Comparison of ENCODE assay signal across 9 cellular contexts in the genomic region with DNA sequence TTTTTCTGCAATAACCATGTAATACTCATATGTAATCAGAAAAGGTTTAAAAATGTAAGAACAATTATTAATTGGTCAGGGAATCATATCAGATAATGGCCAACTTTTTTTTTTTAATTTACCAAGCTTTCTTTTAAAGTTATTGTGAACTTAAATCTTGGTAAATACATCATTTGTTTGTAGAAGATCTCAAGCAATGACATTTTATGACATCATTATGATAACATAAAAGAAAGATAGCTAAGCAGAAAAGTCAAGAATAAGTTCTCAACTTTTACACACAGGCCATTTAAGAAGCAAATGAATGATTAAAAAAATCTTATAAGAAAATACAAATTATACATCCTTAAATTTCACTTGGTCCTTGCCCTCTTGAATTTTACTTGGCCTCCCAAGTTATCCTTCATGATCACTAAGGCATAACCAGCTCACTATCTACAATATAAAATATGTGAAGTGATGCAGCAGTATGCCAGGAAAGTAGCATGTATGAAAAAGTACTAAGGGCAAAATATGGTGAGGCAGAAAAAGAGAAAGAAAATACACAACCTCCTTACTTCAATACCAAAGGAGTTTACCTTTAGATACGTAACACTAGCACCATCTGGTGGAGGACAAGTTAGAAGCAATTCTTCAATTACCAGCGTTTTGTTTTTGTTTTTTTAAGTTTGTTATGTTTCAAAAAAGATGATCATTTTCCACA.
DNase-seq lines count a peak whose midpoint lies in the region; ATAC-seq and TF ChIP-seq lines count a peak whose summit lies in the region.
"Had no signal": no experiment of that assay in that cellular context is flagged by ENCODE, and none has a peak within 500 bp of the region (broad histone marks: within the 10 kb centered on the region; RNA-seq: fewer than 3 reads in every experiment).

No MANE protein-coding gene starts in this region.

- H3K9me3 Mint-ChIP-seq in osteocyte (ENCODE audit: unreplicated experiment): no peaks in the 10 kb centered on the region
- H3K9me3 Mint-ChIP-seq: central memory CD8-positive, alpha-beta T cell had no signal

- TF ChIP-seq POLR2A in heart left ventricle (IDR thresholded peaks at IDR 0.05) (no peak), esophagus squamous epithelium (IDR thresholded peaks at IDR 0.05) (no peak)

- H3K9me3 ChIP-seq in heart left ventricle (no peaks in the 10 kb centered on the region), right cardiac atrium (ENCODE audit: control insufficient read depth, low read length) (no peaks in the 10 kb centered on the region), esophagus squamous epithelium (no peaks in the 10 kb centered on the region)

- H3K27ac ChIP-seq in heart left ventricle (no peak overlapping the region), right cardiac atrium (ENCODE audit: low read length) (no peak overlapping the region), esophagus squamous epithelium (no peak overlapping the region)

- peaks cover 24% of the 10 kb centered on the region for H3K4me1 Mint-ChIP-seq in osteocyte (ENCODE audit: unreplicated experiment)

- H3K4me1 ChIP-seq in heart left ventricle (no peaks in the 10 kb centered on the region), right cardiac atrium (ENCODE audit: control insufficient read depth, insufficient read depth, low read length) (no peaks in the 10 kb centered on the region), esophagus squamous epithelium (no peaks in the 10 kb centered on the region)

- no peak for ATAC-seq in heart left ventricle
- ATAC-seq in right cardiac atrium: no peak
- ATAC-seq in HG03025 (IDR thresholded peaks at IDR 0.05; ENCODE audit: low FRiP score, unreplicated experiment): no peak

- no peak for DNase-seq in heart left ventricle
- DNase-seq in right cardiac atrium: no peak
- peak; percentile 87 for DNase-seq in NAMALWA (ENCODE audit: low spot score)
- peak; percentile 53 to 68 for DNase-seq in SHP77 (lab: John Stamatoyannopoulos, UW)
- DNase-seq in esophagus squamous epithelium (lab: John Stamatoyannopoulos, UW): no peak
- DNase-seq in osteocyte (ENCODE audit: extremely low spot score, unreplicated experiment): no peak
- DNase-seq in GM19238 (ENCODE audit: insufficient read length, low spot score): no peak

- 9 to 17% (median 12%) methylated on average over 2 of the region's 2 CpGs for WGBS in heart left ventricle, 4 donors
- WGBS in right cardiac atrium: 17% methylated on average over 2 of the region's 2 CpGs
- WGBS in esophagus squamous epithelium, 2 donors: 2 to 5% methylated on average over 2 of the region's 2 CpGs

- H3K27me3 ChIP-seq in heart left ventricle (no peaks in the 10 kb centered on the region), right cardiac atrium (ENCODE audit: control insufficient read depth, insufficient read depth) (no peaks in the 10 kb centered on the region), esophagus squamous epithelium (no peaks in the 10 kb centered on the region)

- H3K4me3 Mint-ChIP-seq in osteocyte (ENCODE audit: unreplicated experiment): no peak overlapping the region
- H3K4me3 Mint-ChIP-seq: central memory CD8-positive, alpha-beta T cell had no signal

- intact Hi-C loops in heart left ventricle (cut with DNase I) (loop anchor here in 9 of 10 donors (1.0 to 10.0 kb wide), 5 partner anchors 512 to 1450 kb away; no protein-coding TSS in a partner anchor), right cardiac atrium (cut with DNase I) (loop anchor here in 2 of 4 donors (2.0 kb wide), 1 partner anchor 514 kb away; no protein-coding TSS in a partner anchor), esophagus squamous epithelium (cut with DNase I) (no loop called here)

- H3K4me3 ChIP-seq in heart left ventricle (no peak overlapping the region), right cardiac atrium (ENCODE audit: low read length) (no peak overlapping the region), esophagus squamous epithelium (no peak overlapping the region)

- peak overlapping the region; percentile 35 for H3K27ac Mint-ChIP-seq in osteocyte (ENCODE audit: unreplicated experiment)

- H3K36me3 ChIP-seq in heart left ventricle (no peaks in the 10 kb centered on the region), esophagus squamous epithelium (no peaks in the 10 kb centered on the region)

- H3K27me3 Mint-ChIP-seq in osteocyte (ENCODE audit: unreplicated experiment): no peaks in the 10 kb centered on the region
- H3K27me3 Mint-ChIP-seq: central memory CD8-positive, alpha-beta T cell had no signal

- peaks cover 2% of the 10 kb centered on the region for H3K36me3 Mint-ChIP-seq in osteocyte (ENCODE audit: unreplicated experiment)

- TF ChIP-seq CTCF in heart left ventricle (IDR thresholded peaks at IDR 0.05): peak; percentile 66 to 88 (median 78)
- peak; percentile 45 to 82 (median 72) for TF ChIP-seq CTCF in esophagus squamous epithelium (IDR thresholded peaks at IDR 0.05)
- TF ChIP-seq CTCF in osteocyte (IDR thresholded peaks at IDR 0.05): peak; percentile 79

Comparison
In these comparisons a context has a peak if more than half of its experiments do, and no peak if none do; other contexts are left out.
1. DNase-seq: peak in NAMALWA (single experiment) and SHP77 (2 of 2); none in heart left ventricle (0 of 5), right cardiac atrium (0 of 3), esophagus squamous epithelium (single experiment), osteocyte (single experiment) and GM19238 (single experiment).
2. Peak in every context shown above with its lines, with median percentiles within 50 percentile points of each other: CTCF ChIP-seq.